In genomic region chr2:206953404-206953803, GRCh38 we compare ENCODE assay signal across 6 cellular contexts. TPM values are rescaled to one million over a fixed set of nuclear protein-coding genes. Genes with fewer than 3 reads are reported as not detected.
"Had no signal": no experiment of that assay in that cellular context is flagged by ENCODE, and none has a peak within 500 bp of the region (broad histone marks: within the 10 kb centered on the region; RNA-seq: fewer than 3 reads in every experiment).

No MANE protein-coding gene starts in this region.

RNA-seq across cellular contexts. Expression of gene CPO, which starts 14.1 kb away (rescaled TPM):
- total RNA-seq: temporal lobe, transverse colon, upper lobe of left lung, upper lobe of right lung, ureter, vagina had no signal
